9 cellular contexts compared by ENCODE assay signal in the genomic region with DNA sequence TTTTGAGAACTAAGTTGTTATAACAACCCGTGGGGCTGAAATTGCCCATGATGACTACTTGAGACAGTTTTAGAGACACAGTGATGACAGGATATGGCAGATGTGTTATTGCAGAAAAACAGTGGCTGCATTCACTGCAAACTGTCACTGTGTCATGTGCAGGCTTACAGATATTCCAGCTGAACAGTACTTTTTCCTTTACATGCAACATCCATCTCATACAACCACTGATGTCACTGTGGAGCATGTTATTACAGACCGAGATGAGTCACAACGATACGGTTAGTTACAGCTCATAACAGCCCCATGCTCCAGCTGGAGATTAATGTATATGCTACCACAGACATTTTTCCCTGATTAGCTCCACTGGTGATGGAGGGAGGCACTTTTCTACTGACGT.
DNase-seq lines count a peak whose midpoint lies in the region; ATAC-seq and TF ChIP-seq lines count a peak whose summit lies in the region.
"Had no signal": no experiment of that assay in that cellular context is flagged by ENCODE, and none has a peak within 500 bp of the region (broad histone marks: within the 10 kb centered on the region; RNA-seq: fewer than 3 reads in every experiment).

No MANE protein-coding gene starts in this region.

- H3K4me3 ChIP-seq in OCI-LY3 (ENCODE audit: low read length) (peak overlapping the region; percentile 31), colonic mucosa (no peak overlapping the region), uterus (no peak overlapping the region)
- H3K4me3 ChIP-seq: BLaER1 treated with 17β-estradiol and CSF1 and Interleukin-3, amounts not matched to agents 10 nM and 100 nM had no signal

- H3K27me3 ChIP-seq in OCI-LY3 (ENCODE audit: low read depth, low read length), result no peaks in the 10 kb centered on the region
- no peaks in the 10 kb centered on the region for H3K27me3 ChIP-seq in colonic mucosa
- no peaks in the 10 kb centered on the region for H3K27me3 ChIP-seq in uterus
- H3K27me3 ChIP-seq: BLaER1 treated with 17β-estradiol and CSF1 and Interleukin-3, amounts not matched to agents 10 nM and 100 nM had no signal

- H3K36me3 ChIP-seq in OCI-LY3 (replicated peaks; ENCODE audit: low read depth, low read length) (no peaks in the 10 kb centered on the region), colonic mucosa (no peaks in the 10 kb centered on the region), uterus (no peaks in the 10 kb centered on the region)
- H3K36me3 ChIP-seq: BLaER1 treated with 17β-estradiol and CSF1 and Interleukin-3, amounts not matched to agents 10 nM and 100 nM had no signal

- no peaks in the 10 kb centered on the region for H3K79me2 ChIP-seq in OCI-LY3 (ENCODE audit: low read length)

- peak overlapping the region; percentile 1; the same call in 1 of the 2 replicates for H3K9ac ChIP-seq in OCI-LY3 (ENCODE audit: low read length)
- no peak overlapping the region for H3K9ac ChIP-seq in colonic mucosa (ENCODE audit: low read depth in 2 of 2, low read length in 2 of 2)
- H3K9ac ChIP-seq: BLaER1 treated with 17β-estradiol and CSF1 and Interleukin-3, amounts not matched to agents 10 nM and 100 nM had no signal

- H4K20me1 ChIP-seq in OCI-LY3 (ENCODE audit: insufficient read depth, low read length), result no peaks in the 10 kb centered on the region
- H4K20me1 ChIP-seq: BLaER1 treated with 17β-estradiol and CSF1 and Interleukin-3, amounts not matched to agents 10 nM and 100 nM had no signal

- no peak for DNase-seq in activated naive CD8-positive, alpha-beta T cell treated with anti-CD3 and anti-CD28 coated beads, Interleukin-2, amount 50 U/mL, for 24 hours
- DNase-seq in activated naive CD8-positive, alpha-beta T cell treated with anti-CD3 and anti-CD28 coated beads for 36 hours, result no peak
- DNase-seq in colonic mucosa (no peak), NCI-H187 (lab: John Stamatoyannopoulos, UW) (no peak), uterus (no peak)

- H3K27me3 Mint-ChIP-seq in activated naive CD8-positive, alpha-beta T cell treated with anti-CD3 and anti-CD28 coated beads, Interleukin-2, amount 50 U/mL, for 24 hours, result peaks cover 3% of the 10 kb centered on the region
- H3K27me3 Mint-ChIP-seq in activated naive CD8-positive, alpha-beta T cell treated with anti-CD3 and anti-CD28 coated beads for 36 hours, result peaks cover 8% of the 10 kb centered on the region

- H3K9me3 ChIP-seq in OCI-LY3 (ENCODE audit: insufficient read depth, low read length) (no peaks in the 10 kb centered on the region), colonic mucosa (no peaks in the 10 kb centered on the region), uterus (no peaks in the 10 kb centered on the region)
- H3K9me3 ChIP-seq: BLaER1 treated with 17β-estradiol and CSF1 and Interleukin-3, amounts not matched to agents 10 nM and 100 nM had no signal

- H3K27ac ChIP-seq in OCI-LY3 (ENCODE audit: low read length), result peak overlapping the region; percentile 46
- peak overlapping the region; percentile 1 for H3K27ac ChIP-seq in temporal lobe (ENCODE audit: low read depth, low read length)
- H3K27ac ChIP-seq in colonic mucosa, result no peak overlapping the region
- no peak overlapping the region for H3K27ac ChIP-seq in uterus
- H3K27ac ChIP-seq: BLaER1 treated with 17β-estradiol and CSF1 and Interleukin-3, amounts not matched to agents 10 nM and 100 nM had no signal

- H3K4me3 Mint-ChIP-seq in activated naive CD8-positive, alpha-beta T cell treated with anti-CD3 and anti-CD28 coated beads, Interleukin-2, amount 50 U/mL, for 24 hours, result no peak overlapping the region
- H3K4me3 Mint-ChIP-seq in activated naive CD8-positive, alpha-beta T cell treated with anti-CD3 and anti-CD28 coated beads for 36 hours, result no peak overlapping the region

- ATAC-seq in activated naive CD8-positive, alpha-beta T cell treated with anti-CD3 and anti-CD28 coated beads, Interleukin-2, amount 50 U/mL, for 24 hours, result peak; percentile 33
- ATAC-seq in HG02852 (IDR thresholded peaks at IDR 0.05; ENCODE audit: unreplicated experiment), result peak; percentile 98

- intact Hi-C loops in colonic mucosa (cut with DNase I) (no loop called here), uterus (cut with DNase I; ENCODE audit: low total_unique reads) (no loop called here)

- no peak overlapping the region for H3K27ac Mint-ChIP-seq in activated naive CD8-positive, alpha-beta T cell treated with anti-CD3 and anti-CD28 coated beads, Interleukin-2, amount 50 U/mL, for 24 hours
- H3K27ac Mint-ChIP-seq in activated naive CD8-positive, alpha-beta T cell treated with anti-CD3 and anti-CD28 coated beads for 36 hours, result no peak overlapping the region

- H3K4me2 ChIP-seq in OCI-LY3 (ENCODE audit: low read length), result peak overlapping the region; percentile 62
- H3K4me2 ChIP-seq: BLaER1 treated with 17β-estradiol and CSF1 and Interleukin-3, amounts not matched to agents 10 nM and 100 nM had no signal

- H3K36me3 Mint-ChIP-seq in activated naive CD8-positive, alpha-beta T cell treated with anti-CD3 and anti-CD28 coated beads, Interleukin-2, amount 50 U/mL, for 24 hours (ENCODE audit: low read depth), result no peaks in the 10 kb centered on the region
- H3K36me3 Mint-ChIP-seq in activated naive CD8-positive, alpha-beta T cell treated with anti-CD3 and anti-CD28 coated beads for 36 hours, result no peaks in the 10 kb centered on the region

- no peak overlapping the region for H2AFZ ChIP-seq in OCI-LY3 (ENCODE audit: low read depth, low read length)

- TF ChIP-seq CTCF in OCI-LY3 (IDR thresholded peaks at IDR 0.05; ENCODE audit: low read depth, low read length) (peak; percentile 36), colonic mucosa (IDR thresholded peaks at IDR 0.05) (no peak), uterus (IDR thresholded peaks at IDR 0.05) (no peak)

- H3K4me1 Mint-ChIP-seq in activated naive CD8-positive, alpha-beta T cell treated with anti-CD3 and anti-CD28 coated beads, Interleukin-2, amount 50 U/mL, for 24 hours, result no peaks in the 10 kb centered on the region
- no peaks in the 10 kb centered on the region for H3K4me1 Mint-ChIP-seq in activated naive CD8-positive, alpha-beta T cell treated with anti-CD3 and anti-CD28 coated beads for 36 hours

- no peak for TF ChIP-seq POLR2A in uterus (IDR thresholded peaks at IDR 0.05)

- peaks cover under 1% of the 10 kb centered on the region for H3K9me3 Mint-ChIP-seq in activated naive CD8-positive, alpha-beta T cell treated with anti-CD3 and anti-CD28 coated beads, Interleukin-2, amount 50 U/mL, for 24 hours
- H3K9me3 Mint-ChIP-seq in activated naive CD8-positive, alpha-beta T cell treated with anti-CD3 and anti-CD28 coated beads for 36 hours, result no peaks in the 10 kb centered on the region

- H3K4me1 ChIP-seq in OCI-LY3 (ENCODE audit: low read length) (peaks cover 44% of the 10 kb centered on the region), colonic mucosa (no peaks in the 10 kb centered on the region), uterus (no peaks in the 10 kb centered on the region)
- H3K4me1 ChIP-seq: BLaER1 treated with 17β-estradiol and CSF1 and Interleukin-3, amounts not matched to agents 10 nM and 100 nM had no signal

Comparison
In these comparisons a context has a peak if more than half of its experiments do, and no peak if none do; other contexts are left out.
1. H3K27ac ChIP-seq: peak in OCI-LY3 (single experiment) and temporal lobe (single experiment); none in colonic mucosa (single experiment) and uterus (0 of 2).